In the genomic region with DNA sequence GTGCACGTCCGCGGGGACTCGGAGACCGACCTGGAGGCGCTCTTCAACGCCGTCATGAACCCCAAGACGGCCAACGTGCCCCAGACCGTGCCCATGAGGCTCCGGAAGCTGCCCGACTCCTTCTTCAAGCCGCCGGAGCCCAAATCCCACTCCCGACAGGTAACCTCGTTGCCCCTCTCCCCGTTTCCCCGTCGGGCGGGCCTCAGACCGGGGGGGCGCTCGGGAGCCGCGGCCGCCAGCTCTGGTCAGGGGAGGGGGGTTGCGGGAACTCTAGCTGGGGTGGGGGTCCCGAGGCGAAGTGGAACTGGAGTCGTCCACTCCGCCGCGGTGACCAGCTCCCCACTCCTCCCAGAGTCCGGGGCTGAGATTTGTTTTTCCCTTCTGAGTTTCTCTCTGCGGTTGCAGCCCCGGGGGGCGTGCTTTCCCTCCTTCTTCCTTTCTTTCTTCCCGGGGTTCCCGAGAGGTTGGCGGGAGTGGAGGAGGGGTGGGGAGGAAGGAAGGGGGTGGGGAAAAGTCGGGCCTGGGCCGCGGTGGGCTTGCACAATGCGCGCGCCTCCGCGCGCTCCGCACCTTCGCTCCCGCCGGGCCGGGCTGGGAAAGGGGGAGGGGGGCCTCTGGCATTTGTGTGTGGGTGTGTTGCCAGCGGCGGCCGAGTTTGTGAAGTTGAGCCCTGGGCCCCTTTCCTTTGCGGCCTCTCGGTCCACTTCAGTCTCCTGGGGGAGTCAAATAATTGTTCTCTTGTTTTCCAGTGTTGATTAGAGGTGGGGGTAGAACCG, we compare ENCODE assay signal across 8 cellular contexts. TPM values are rescaled to one million over a fixed set of nuclear protein-coding genes. Genes with fewer than 3 reads are reported as not detected.
DNase-seq lines count a peak whose midpoint lies in the region; ATAC-seq and TF ChIP-seq lines count a peak whose summit lies in the region.

No MANE protein-coding gene starts in this region.

- TF ChIP-seq POLR2A in lower leg skin (IDR thresholded peaks at IDR 0.05) = no peak

- H3K9ac ChIP-seq in subcutaneous abdominal adipose tissue (ENCODE audit: low read length in 5 of 5) = peak overlapping the region; percentile 82 to 98 (median 96)

- DNase-seq in stimulated activated CD4-positive, alpha-beta T cell treated with anti-CD3 and anti-CD28 coated beads, Interleukin-4, amount 100 ng/mL, for 1 hour = peak; percentile 14
- DNase-seq in stimulated activated CD4-positive, alpha-beta T cell treated with anti-CD3 and anti-CD28 coated beads, Interleukin-2, amount 100 ng/mL, for 48 hours = no peak
- DNase-seq in effector memory CD4-positive, alpha-beta T cell = no peak
- DNase-seq in lower leg skin (ENCODE audit: low spot score in 2 of 2) (peak; percentile 63 to 95), COLO668 (lab: John Stamatoyannopoulos, UW; ENCODE audit: unreplicated experiment) (no peak), OCI-M1 (lab: John Stamatoyannopoulos, UW) (no peak)

- H3K27ac ChIP-seq in effector memory CD4-positive, alpha-beta T cell (ENCODE audit: insufficient read depth, low read length, poor library complexity, severe bottlenecking) = no peak overlapping the region
- H3K27ac ChIP-seq in subcutaneous abdominal adipose tissue (ENCODE audit: low read depth, low read length) = peak overlapping the region; percentile 98

- no peaks in the 10 kb centered on the region for H3K36me3 ChIP-seq in effector memory CD4-positive, alpha-beta T cell (ENCODE audit: control insufficient read depth, insufficient read depth, low read length)
- H3K36me3 ChIP-seq in subcutaneous abdominal adipose tissue (ENCODE audit: control insufficient read depth in 5 of 5, insufficient read depth in 5 of 5, low read length in 5 of 5) = peaks cover 0 to 12% (median 0%) of the 10 kb centered on the region in 5 donors

- intact Hi-C loops in lower leg skin (cut with DNase I; ENCODE audit: low total_unique reads) = no loop called here

- H3K9me3 ChIP-seq in effector memory CD4-positive, alpha-beta T cell (ENCODE audit: control insufficient read depth, low read length) = no peaks in the 10 kb centered on the region
- H3K9me3 ChIP-seq in subcutaneous abdominal adipose tissue (ENCODE audit: control insufficient read depth in 5 of 5, low read length in 5 of 5) = no peaks in the 10 kb centered on the region

- H3K4me3 ChIP-seq in effector memory CD4-positive, alpha-beta T cell (ENCODE audit: insufficient read depth, low read depth, low read length, poor library complexity, severe bottlenecking) = peak overlapping the region; percentile 89
- H3K4me3 ChIP-seq in lower leg skin (ENCODE audit: low read depth, poor library complexity, severe bottlenecking) (peak overlapping the region; percentile 59), subcutaneous abdominal adipose tissue (ENCODE audit: low read depth in 1 of 5, low read length in 5 of 5) (peak overlapping the region; percentile 71 to 94 (median 88))

- H3K27me3 ChIP-seq in effector memory CD4-positive, alpha-beta T cell (replicated peaks; ENCODE audit: control insufficient read depth, insufficient read depth, low read length, poor library complexity, severe bottlenecking) = peaks cover 9% of the 10 kb centered on the region
- no peaks in the 10 kb centered on the region for H3K27me3 ChIP-seq in subcutaneous abdominal adipose tissue (ENCODE audit: control insufficient read depth in 5 of 5, insufficient read depth in 4 of 5, low read length in 5 of 5)

- TF ChIP-seq CTCF in lower leg skin (IDR thresholded peaks at IDR 0.05) = no peak

- 0 to 1% methylated on average over 31 to 39 of the region's 61 CpGs for WGBS in lower leg skin, 2 donors

- H3K4me1 ChIP-seq in effector memory CD4-positive, alpha-beta T cell (ENCODE audit: control insufficient read depth, insufficient read depth, low read length, poor library complexity, severe bottlenecking) = peaks cover 5% of the 10 kb centered on the region
- peaks cover 0 to 41% (median 23%) of the 10 kb centered on the region in 5 donors for H3K4me1 ChIP-seq in subcutaneous abdominal adipose tissue (ENCODE audit: control insufficient read depth in 5 of 5, insufficient read depth in 5 of 5, low read length in 5 of 5)

- peak; percentile 56 for ATAC-seq in SK-N-SH treated with all-trans-retinoic acid at 6 μM for 48 hours

TF ChIP-seq in SK-N-SH treated with all-trans-retinoic acid at 6 μM for 48 hours, 23 proteins besides CTCF, POLR2A, EP300 and RAD21:
- TF ChIP-seq ZNF70 (CRISPR knock-in tag; IDR thresholded peaks at IDR 0.05) = no peak
TF ChIP-seq in SK-N-SH treated with all-trans-retinoic acid at 6 μM for 48 hours: peak in this region for 0.

RNA-seq across cellular contexts. Expression of a gene that starts 1.0 kb away (rescaled TPM):
- 100 to 1,000 TPM; 164 to 241 (median 211) TPM for total RNA-seq in lower leg skin

Comparison
In these comparisons a context has a peak if more than half of its experiments do, and no peak if none do; other contexts are left out.
1. DNase-seq: peak in stimulated activated CD4-positive, alpha-beta T cell treated with anti-CD3 and anti-CD28 coated beads, Interleukin-4, amount 100 ng/mL, for 1 hour (single experiment) and lower leg skin (2 of 2); none in stimulated activated CD4-positive, alpha-beta T cell treated with anti-CD3 and anti-CD28 coated beads, Interleukin-2, amount 100 ng/mL, for 48 hours (0 of 2), effector memory CD4-positive, alpha-beta T cell (0 of 3), COLO668 (single experiment) and OCI-M1 (single experiment).
2. Peak in every context shown above with its lines, with median percentiles within 50 percentile points of each other: H3K4me3 ChIP-seq.